Comparison of ENCODE assay signal across 1 cellular context in the genomic region with DNA sequence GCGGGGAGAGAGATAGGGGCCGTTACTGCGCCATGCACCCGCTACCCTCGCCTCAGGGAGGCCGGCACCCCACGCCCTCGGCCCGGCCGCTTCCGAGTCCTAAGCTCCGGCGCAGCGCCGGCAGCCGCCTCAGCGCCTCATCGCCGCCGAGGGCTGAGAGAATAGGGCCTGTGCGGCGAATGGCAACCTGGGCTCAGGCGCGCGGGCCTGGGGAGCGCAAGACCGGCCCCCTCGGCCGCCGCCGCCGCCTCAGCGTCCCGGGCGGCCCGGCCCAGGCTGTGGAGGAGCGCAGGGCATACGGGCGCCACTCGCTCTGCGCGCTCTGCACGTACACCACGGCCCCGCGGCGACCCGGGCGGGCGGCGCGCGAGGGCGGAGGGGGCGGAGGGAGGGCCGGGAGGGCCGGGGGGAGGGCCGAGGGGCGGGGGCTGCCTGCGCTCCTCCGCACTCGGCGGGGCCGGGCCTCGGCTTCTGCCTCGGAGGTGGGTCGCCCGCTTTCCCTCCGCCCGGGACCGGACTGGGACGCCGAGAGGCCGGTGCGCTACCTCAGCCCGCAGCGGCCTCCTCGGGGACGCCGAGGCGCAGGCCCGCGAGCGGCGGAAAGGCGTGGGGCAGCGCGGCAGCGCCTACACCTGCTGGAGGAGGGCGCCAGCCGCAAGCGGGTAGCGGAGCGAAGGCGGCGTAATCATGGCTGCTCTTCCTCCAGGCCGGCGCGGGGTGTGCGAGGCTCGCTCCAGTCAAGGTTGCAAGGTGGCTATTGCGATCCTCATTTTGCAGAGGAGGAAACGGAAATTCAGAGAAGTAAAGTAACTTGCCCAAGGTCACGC.
TF ChIP-seq lines count a peak whose summit lies in the region.

A gene (minus strand): TSS at position 317 of the 827 bp plus-strand sequence. CDS start 399 bp downstream, outside the sequence.

TF ChIP-seq in HepG2, 621 proteins besides CTCF, POLR2A, EP300 and RAD21 (continued from another document and continues in another):
- TF ChIP-seq SMAD9 (CRISPR knock-in tag; IDR thresholded peaks at IDR 0.05) (no peak), ZNF484 (CRISPR knock-in tag; IDR thresholded peaks at IDR 0.05; ENCODE audit: borderline replicate concordance, low read depth) (no peak), TEAD3 (CRISPR knock-in tag; optimal IDR thresholded peaks at IDR 0.05; ENCODE audit: borderline replicate concordance) (peak; percentile 81), ZNF777 (CRISPR knock-in tag; IDR thresholded peaks at IDR 0.05) (0 out of 2 replicates have a peak, but pooled peaks have one; percentile 55), ZNF703 (CRISPR knock-in tag; IDR thresholded peaks at IDR 0.05; ENCODE audit: borderline replicate concordance) (no peak), ZNF562 (CRISPR knock-in tag; IDR thresholded peaks at IDR 0.05; ENCODE audit: borderline replicate concordance) (no peak), MAZ (IDR thresholded peaks at IDR 0.05; ENCODE audit: borderline replicate concordance, low read depth, low read length) (peak; percentile 62), MAZ (CRISPR knock-in tag; IDR thresholded peaks at IDR 0.05; ENCODE audit: low read depth) (peak; percentile 90), CAMTA2 (CRISPR knock-in tag; IDR thresholded peaks at IDR 0.05; ENCODE audit: borderline replicate concordance) (no peak), ZNF121 (CRISPR knock-in tag; IDR thresholded peaks at IDR 0.05) (peak; percentile 2; the same call in 1 of the 2 replicates), KLF16 (CRISPR knock-in tag; IDR thresholded peaks at IDR 0.05) (no peak; a peak in 1 of 4 replicates), FOXK1 (CRISPR knock-in tag; IDR thresholded peaks at IDR 0.05; ENCODE audit: borderline replicate concordance, low read depth) (peak; percentile 49; the same call in 1 of the 2 replicates), HHEX (CRISPR knock-in tag; IDR thresholded peaks at IDR 0.05) (no peak), ZNF746 (CRISPR knock-in tag; IDR thresholded peaks at IDR 0.05) (peak; percentile 86), NFE2L2 (IDR thresholded peaks at IDR 0.05; ENCODE audit: low read length) (no peak), NCOA5 (CRISPR knock-in tag; IDR thresholded peaks at IDR 0.05) (no peak), ZNF557 (CRISPR knock-in tag; IDR thresholded peaks at IDR 0.05) (peak; percentile 52; the same call in 1 of the 2 replicates), GPN1 (CRISPR knock-in tag; IDR thresholded peaks at IDR 0.05; ENCODE audit: borderline replicate concordance) (no peak), GZF1 (CRISPR knock-in tag; IDR thresholded peaks at IDR 0.05) (peak; percentile 44; the same call in 1 of the 2 replicates), XRCC5 (optimal IDR thresholded peaks at IDR 0.05; ENCODE audit: low read length) (peak; percentile 53), ZNF343 (CRISPR knock-in tag; IDR thresholded peaks at IDR 0.05) (no peak), YEATS2 (CRISPR knock-in tag; IDR thresholded peaks at IDR 0.05; ENCODE audit: borderline replicate concordance) (peak; percentile 65; the same call in 1 of the 2 replicates), PITX1 (CRISPR knock-in tag; IDR thresholded peaks at IDR 0.05) (0 out of 2 replicates have a peak, but pooled peaks have one; percentile 35), GTF3A (CRISPR knock-in tag; conservative IDR thresholded peaks at IDR 0.05) (peak; percentile 91; the same call in 1 of the 2 replicates), ZFP1 (CRISPR knock-in tag; IDR thresholded peaks at IDR 0.05) (no peak), TARDBP (CRISPR knock-in tag; IDR thresholded peaks at IDR 0.05) (peak; percentile 56), CEBPG (CRISPR knock-in tag; IDR thresholded peaks at IDR 0.05) (peak; percentile 17; the same call in 1 of the 2 replicates), JARID2 (CRISPR knock-in tag; IDR thresholded peaks at IDR 0.05; ENCODE audit: insufficient replicate concordance) (no peak), YEATS4 (CRISPR knock-in tag; IDR thresholded peaks at IDR 0.05; ENCODE audit: borderline replicate concordance) (peak; percentile 84), PLRG1 (conservative IDR thresholded peaks at IDR 0.05) (no peak), FOXP1 (IDR thresholded peaks at IDR 0.05) (no peak), FOXP1 (CRISPR knock-in tag; IDR thresholded peaks at IDR 0.05) (no peak), KLF15 (CRISPR knock-in tag; IDR thresholded peaks at IDR 0.05; ENCODE audit: borderline replicate concordance) (no peak), MAFG (CRISPR knock-in tag; IDR thresholded peaks at IDR 0.05) (no peak), TBX3 (IDR thresholded peaks at IDR 0.05; ENCODE audit: borderline replicate concordance) (no peak), ZNF577 (CRISPR knock-in tag; IDR thresholded peaks at IDR 0.05; ENCODE audit: borderline replicate concordance, low read depth) (no peak), MXI1 (IDR thresholded peaks at IDR 0.05; ENCODE audit: borderline replicate concordance, low read depth, low read length) (peak; percentile 12; the same call in 1 of the 3 replicates), TSC22D2 (CRISPR knock-in tag; IDR thresholded peaks at IDR 0.05; ENCODE audit: borderline replicate concordance) (0 out of 2 replicates have a peak, but pooled peaks have one; percentile 39), ZNF33A (CRISPR knock-in tag; IDR thresholded peaks at IDR 0.05; ENCODE audit: borderline replicate concordance) (no peak), ZNF737 (CRISPR knock-in tag; IDR thresholded peaks at IDR 0.05; ENCODE audit: borderline replicate concordance) (no peak), GATA4 (IDR thresholded peaks at IDR 0.05; ENCODE audit: borderline replicate concordance, low read depth) (no peak; the same call in 1 of the 2 replicates), FOXK2 (IDR thresholded peaks at IDR 0.05) (no peak), SALL1 (CRISPR knock-in tag; IDR thresholded peaks at IDR 0.05) (peak; percentile 89), PRPF4 (IDR thresholded peaks at IDR 0.05; ENCODE audit: low read depth, low read length, poor library complexity, severe bottlenecking) (no peak), SRY (CRISPR knock-in tag; IDR thresholded peaks at IDR 0.05) (peak; percentile 75; the same call in 1 of the 2 replicates), CENPX (CRISPR knock-in tag; IDR thresholded peaks at IDR 0.05) (no peak), ZNF749 (CRISPR knock-in tag; IDR thresholded peaks at IDR 0.05; ENCODE audit: borderline replicate concordance) (peak; percentile 34; the same call in 1 of the 2 replicates), HNF4A (CRISPR knock-in tag; IDR thresholded peaks at IDR 0.05) (peak; percentile 23), FLYWCH1 (CRISPR knock-in tag; IDR thresholded peaks at IDR 0.05) (no peak), NFRKB (IDR thresholded peaks at IDR 0.05) (no peak), ZMYM3 (CRISPR knock-in tag; IDR thresholded peaks at IDR 0.05) (no peak), MATR3 (CRISPR knock-in tag; IDR thresholded peaks at IDR 0.05) (no peak)
- TF ChIP-seq, protein P1, sequence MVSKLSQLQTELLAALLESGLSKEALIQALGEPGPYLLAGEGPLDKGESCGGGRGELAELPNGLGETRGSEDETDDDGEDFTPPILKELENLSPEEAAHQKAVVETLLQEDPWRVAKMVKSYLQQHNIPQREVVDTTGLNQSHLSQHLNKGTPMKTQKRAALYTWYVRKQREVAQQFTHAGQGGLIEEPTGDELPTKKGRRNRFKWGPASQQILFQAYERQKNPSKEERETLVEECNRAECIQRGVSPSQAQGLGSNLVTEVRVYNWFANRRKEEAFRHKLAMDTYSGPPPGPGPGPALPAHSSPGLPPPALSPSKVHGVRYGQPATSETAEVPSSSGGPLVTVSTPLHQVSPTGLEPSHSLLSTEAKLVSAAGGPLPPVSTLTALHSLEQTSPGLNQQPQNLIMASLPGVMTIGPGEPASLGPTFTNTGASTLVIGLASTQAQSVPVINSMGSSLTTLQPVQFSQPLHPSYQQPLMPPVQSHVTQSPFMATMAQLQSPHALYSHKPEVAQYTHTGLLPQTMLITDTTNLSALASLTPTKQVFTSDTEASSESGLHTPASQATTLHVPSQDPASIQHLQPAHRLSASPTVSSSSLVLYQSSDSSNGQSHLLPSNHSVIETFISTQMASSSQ (IDR thresholded peaks at IDR 0.05; ENCODE audit: low read depth): no peak
- TF ChIP-seq, protein P1 (CRISPR knock-in tag; IDR thresholded peaks at IDR 0.05; ENCODE audit: borderline replicate concordance): no peak; the same call in 1 of the 2 replicates
- TF ChIP-seq, protein P2, sequence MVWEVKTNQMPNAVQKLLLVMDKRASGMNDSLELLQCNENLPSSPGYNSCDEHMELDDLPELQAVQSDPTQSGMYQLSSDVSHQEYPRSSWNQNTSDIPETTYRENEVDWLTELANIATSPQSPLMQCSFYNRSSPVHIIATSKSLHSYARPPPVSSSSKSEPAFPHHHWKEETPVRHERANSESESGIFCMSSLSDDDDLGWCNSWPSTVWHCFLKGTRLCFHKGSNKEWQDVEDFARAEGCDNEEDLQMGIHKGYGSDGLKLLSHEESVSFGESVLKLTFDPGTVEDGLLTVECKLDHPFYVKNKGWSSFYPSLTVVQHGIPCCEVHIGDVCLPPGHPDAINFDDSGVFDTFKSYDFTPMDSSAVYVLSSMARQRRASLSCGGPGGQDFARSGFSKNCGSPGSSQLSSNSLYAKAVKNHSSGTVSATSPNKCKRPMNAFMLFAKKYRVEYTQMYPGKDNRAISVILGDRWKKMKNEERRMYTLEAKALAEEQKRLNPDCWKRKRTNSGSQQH (CRISPR knock-in tag; IDR thresholded peaks at IDR 0.05; ENCODE audit: low read depth): no peak
- TF ChIP-seq, protein P3, sequence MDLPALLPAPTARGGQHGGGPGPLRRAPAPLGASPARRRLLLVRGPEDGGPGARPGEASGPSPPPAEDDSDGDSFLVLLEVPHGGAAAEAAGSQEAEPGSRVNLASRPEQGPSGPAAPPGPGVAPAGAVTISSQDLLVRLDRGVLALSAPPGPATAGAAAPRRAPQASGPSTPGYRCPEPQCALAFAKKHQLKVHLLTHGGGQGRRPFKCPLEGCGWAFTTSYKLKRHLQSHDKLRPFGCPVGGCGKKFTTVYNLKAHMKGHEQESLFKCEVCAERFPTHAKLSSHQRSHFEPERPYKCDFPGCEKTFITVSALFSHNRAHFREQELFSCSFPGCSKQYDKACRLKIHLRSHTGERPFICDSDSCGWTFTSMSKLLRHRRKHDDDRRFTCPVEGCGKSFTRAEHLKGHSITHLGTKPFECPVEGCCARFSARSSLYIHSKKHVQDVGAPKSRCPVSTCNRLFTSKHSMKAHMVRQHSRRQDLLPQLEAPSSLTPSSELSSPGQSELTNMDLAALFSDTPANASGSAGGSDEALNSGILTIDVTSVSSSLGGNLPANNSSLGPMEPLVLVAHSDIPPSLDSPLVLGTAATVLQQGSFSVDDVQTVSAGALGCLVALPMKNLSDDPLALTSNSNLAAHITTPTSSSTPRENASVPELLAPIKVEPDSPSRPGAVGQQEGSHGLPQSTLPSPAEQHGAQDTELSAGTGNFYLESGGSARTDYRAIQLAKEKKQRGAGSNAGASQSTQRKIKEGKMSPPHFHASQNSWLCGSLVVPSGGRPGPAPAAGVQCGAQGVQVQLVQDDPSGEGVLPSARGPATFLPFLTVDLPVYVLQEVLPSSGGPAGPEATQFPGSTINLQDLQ (CRISPR knock-in tag; IDR thresholded peaks at IDR 0.05): peak; percentile 84; the same call in 1 of the 2 replicates
- TF ChIP-seq, protein P4, sequence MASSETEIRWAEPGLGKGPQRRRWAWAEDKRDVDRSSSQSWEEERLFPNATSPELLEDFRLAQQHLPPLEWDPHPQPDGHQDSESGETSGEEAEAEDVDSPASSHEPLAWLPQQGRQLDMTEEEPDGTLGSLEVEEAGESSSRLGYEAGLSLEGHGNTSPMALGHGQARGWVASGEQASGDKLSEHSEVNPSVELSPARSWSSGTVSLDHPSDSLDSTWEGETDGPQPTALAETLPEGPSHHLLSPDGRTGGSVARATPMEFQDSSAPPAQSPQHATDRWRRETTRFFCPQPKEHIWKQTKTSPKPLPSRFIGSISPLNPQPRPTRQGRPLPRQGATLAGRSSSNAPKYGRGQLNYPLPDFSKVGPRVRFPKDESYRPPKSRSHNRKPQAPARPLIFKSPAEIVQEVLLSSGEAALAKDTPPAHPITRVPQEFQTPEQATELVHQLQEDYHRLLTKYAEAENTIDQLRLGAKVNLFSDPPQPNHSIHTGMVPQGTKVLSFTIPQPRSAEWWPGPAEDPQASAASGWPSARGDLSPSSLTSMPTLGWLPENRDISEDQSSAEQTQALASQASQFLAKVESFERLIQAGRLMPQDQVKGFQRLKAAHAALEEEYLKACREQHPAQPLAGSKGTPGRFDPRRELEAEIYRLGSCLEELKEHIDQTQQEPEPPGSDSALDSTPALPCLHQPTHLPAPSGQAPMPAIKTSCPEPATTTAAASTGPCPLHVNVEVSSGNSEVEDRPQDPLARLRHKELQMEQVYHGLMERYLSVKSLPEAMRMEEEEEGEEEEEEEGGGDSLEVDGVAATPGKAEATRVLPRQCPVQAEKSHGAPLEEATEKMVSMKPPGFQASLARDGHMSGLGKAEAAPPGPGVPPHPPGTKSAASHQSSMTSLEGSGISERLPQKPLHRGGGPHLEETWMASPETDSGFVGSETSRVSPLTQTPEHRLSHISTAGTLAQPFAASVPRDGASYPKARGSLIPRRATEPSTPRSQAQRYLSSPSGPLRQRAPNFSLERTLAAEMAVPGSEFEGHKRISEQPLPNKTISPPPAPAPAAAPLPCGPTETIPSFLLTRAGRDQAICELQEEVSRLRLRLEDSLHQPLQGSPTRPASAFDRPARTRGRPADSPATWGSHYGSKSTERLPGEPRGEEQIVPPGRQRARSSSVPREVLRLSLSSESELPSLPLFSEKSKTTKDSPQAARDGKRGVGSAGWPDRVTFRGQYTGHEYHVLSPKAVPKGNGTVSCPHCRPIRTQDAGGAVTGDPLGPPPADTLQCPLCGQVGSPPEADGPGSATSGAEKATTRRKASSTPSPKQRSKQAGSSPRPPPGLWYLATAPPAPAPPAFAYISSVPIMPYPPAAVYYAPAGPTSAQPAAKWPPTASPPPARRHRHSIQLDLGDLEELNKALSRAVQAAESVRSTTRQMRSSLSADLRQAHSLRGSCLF (CRISPR knock-in tag; IDR thresholded peaks at IDR 0.05; ENCODE audit: borderline replicate concordance): no peak
- TF ChIP-seq, protein P5, sequence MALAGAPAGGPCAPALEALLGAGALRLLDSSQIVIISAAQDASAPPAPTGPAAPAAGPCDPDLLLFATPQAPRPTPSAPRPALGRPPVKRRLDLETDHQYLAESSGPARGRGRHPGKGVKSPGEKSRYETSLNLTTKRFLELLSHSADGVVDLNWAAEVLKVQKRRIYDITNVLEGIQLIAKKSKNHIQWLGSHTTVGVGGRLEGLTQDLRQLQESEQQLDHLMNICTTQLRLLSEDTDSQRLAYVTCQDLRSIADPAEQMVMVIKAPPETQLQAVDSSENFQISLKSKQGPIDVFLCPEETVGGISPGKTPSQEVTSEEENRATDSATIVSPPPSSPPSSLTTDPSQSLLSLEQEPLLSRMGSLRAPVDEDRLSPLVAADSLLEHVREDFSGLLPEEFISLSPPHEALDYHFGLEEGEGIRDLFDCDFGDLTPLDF (CRISPR knock-in tag; IDR thresholded peaks at IDR 0.05): no peak
